Comparison of ENCODE assay signal across 1 cellular context in the genomic region with DNA sequence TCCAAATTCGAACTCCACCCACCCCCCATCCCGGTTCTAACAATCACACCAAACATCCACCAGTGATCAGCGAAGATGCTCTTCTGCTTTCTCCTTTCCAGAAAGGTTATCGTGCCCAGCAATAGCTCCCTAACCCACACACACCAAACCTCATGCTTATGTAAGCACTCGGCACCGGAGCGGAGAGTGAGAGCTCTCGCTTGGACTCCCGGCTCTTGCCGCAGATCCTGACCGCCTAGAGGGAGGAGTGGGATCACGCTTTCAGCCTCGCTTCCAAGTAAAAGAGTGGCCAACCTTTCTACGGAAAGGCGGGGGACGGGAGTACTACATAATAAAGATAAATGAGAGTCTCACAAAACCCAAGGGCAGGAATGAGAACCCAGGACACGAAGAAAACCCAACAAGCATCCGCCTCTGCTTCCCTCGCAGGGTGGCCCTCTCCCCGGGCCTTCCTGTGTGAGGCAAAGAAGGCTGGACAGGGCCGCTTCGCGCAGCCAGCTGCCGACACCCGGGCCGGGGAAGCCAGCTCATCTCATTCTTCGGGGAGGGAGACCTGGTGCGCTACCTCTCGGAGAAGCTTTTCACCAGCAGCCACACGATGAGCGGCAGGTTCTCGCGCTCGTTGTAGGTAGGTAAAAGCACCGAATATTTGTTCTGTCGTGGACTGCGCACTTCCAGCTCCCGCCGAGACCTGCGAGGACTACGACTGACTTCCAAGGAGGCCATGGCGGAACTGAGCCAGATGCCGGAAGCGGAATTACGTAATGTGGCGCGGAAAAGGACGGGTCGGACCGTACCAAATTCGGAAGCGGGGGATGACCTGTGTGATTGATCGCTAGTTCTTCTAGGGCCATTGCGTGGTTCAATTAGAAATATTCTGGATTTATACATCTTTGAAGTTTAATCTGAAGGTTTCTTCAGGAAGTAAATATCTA.
TF ChIP-seq lines count a peak whose summit lies in the region.

A gene (minus strand): TSS at position 735 of the 935 bp plus-strand sequence. CDS start 9 bp downstream, at position 726.

TF ChIP-seq in K562, 482 proteins besides CTCF, POLR2A, EP300 and RAD21 (continued from another document and continues in another):
- TF ChIP-seq MYC (IDR thresholded peaks at IDR 0.05; ENCODE audit: low read depth, low read length) (no peak), MYC (CRISPR knock-in tag; IDR thresholded peaks at IDR 0.05; ENCODE audit: borderline replicate concordance, low read depth) (no peak), GATA2 (CRISPR knock-in tag; IDR thresholded peaks at IDR 0.05) (no peak), ZNF134 (CRISPR knock-in tag; conservative IDR thresholded peaks at IDR 0.05) (no peak), SRF (CRISPR knock-in tag; IDR thresholded peaks at IDR 0.05) (no peak; a peak in 1 of 4 replicates), COPS2 (conservative IDR thresholded peaks at IDR 0.05) (no peak), ZNF785 (CRISPR knock-in tag; IDR thresholded peaks at IDR 0.05) (no peak), PHF20 (IDR thresholded peaks at IDR 0.05; ENCODE audit: partially characterized antibody) (peak; percentile 17), RB1 (IDR thresholded peaks at IDR 0.05; ENCODE audit: low read depth) (peak; percentile 71), PHB2 (IDR thresholded peaks at IDR 0.05; ENCODE audit: low read depth) (no peak), RBM14 (IDR thresholded peaks at IDR 0.05; ENCODE audit: borderline replicate concordance, insufficient read depth, low read depth, low read length) (no peak), GTF2A2 (tag; IDR thresholded peaks at IDR 0.05) (no peak), FOSL1 (tag; conservative IDR thresholded peaks at IDR 0.05) (no peak; the same call in 1 of the 2 replicates), YY1 (IDR thresholded peaks at IDR 0.05; ENCODE audit: borderline replicate concordance in 1 of 3, control insufficient read depth in 1 of 3, extremely low read depth in 1 of 3, insufficient read depth in 3 of 3, insufficient read length in 1 of 3, insufficient replicate concordance in 2 of 3, low read depth in 1 of 3, low read length in 2 of 3) (peak; percentile 48 to 92 (median 86)), PRMT5 (CRISPR knock-in tag; IDR thresholded peaks at IDR 0.05) (no peak), MAFG (tag; conservative IDR thresholded peaks at IDR 0.05) (no peak), POU5F1 (IDR thresholded peaks at IDR 0.05; ENCODE audit: borderline replicate concordance, low read depth, low read length, partially characterized antibody) (no peak), ZNF507 (tag; conservative IDR thresholded peaks at IDR 0.05) (no peak), HNRNPH1 (optimal IDR thresholded peaks at IDR 0.05; ENCODE audit: low read depth, low read length) (no peak), ZNF253 (CRISPR knock-in tag; conservative IDR thresholded peaks at IDR 0.05) (no peak), CBFA2T3 (IDR thresholded peaks at IDR 0.05) (no peak; the same call in 1 of the 2 replicates), ZNF146 (CRISPR knock-in tag; IDR thresholded peaks at IDR 0.05; ENCODE audit: unreplicated experiment) (no peak), PML (IDR thresholded peaks at IDR 0.05; ENCODE audit: low read length) (peak; percentile 87; the same call in 1 of the 2 replicates), RBM17 (IDR thresholded peaks at IDR 0.05; ENCODE audit: borderline replicate concordance, low read depth, low read length) (no peak), CCAR2 (IDR thresholded peaks at IDR 0.05; ENCODE audit: low read depth, low read length) (no peak), RUNX1 (IDR thresholded peaks at IDR 0.05; ENCODE audit: low read depth) (no peak), ZNF586 (CRISPR knock-in tag; conservative IDR thresholded peaks at IDR 0.05) (no peak), NELFE (IDR thresholded peaks at IDR 0.05; ENCODE audit: insufficient read depth, insufficient read length) (no peak), ZNF282 (CRISPR knock-in tag; IDR thresholded peaks at IDR 0.05) (no peak), NBN (IDR thresholded peaks at IDR 0.05; ENCODE audit: low read depth) (no peak), SP2 (IDR thresholded peaks at IDR 0.05; ENCODE audit: extremely low read depth, low read depth, low read length, poor library complexity, severe bottlenecking) (no peak), ILK (tag; IDR thresholded peaks at IDR 0.05; ENCODE audit: borderline replicate concordance, low read depth) (no peak), TEAD2 (tag; IDR thresholded peaks at IDR 0.05) (no peak)
- TF ChIP-seq, protein P1, sequence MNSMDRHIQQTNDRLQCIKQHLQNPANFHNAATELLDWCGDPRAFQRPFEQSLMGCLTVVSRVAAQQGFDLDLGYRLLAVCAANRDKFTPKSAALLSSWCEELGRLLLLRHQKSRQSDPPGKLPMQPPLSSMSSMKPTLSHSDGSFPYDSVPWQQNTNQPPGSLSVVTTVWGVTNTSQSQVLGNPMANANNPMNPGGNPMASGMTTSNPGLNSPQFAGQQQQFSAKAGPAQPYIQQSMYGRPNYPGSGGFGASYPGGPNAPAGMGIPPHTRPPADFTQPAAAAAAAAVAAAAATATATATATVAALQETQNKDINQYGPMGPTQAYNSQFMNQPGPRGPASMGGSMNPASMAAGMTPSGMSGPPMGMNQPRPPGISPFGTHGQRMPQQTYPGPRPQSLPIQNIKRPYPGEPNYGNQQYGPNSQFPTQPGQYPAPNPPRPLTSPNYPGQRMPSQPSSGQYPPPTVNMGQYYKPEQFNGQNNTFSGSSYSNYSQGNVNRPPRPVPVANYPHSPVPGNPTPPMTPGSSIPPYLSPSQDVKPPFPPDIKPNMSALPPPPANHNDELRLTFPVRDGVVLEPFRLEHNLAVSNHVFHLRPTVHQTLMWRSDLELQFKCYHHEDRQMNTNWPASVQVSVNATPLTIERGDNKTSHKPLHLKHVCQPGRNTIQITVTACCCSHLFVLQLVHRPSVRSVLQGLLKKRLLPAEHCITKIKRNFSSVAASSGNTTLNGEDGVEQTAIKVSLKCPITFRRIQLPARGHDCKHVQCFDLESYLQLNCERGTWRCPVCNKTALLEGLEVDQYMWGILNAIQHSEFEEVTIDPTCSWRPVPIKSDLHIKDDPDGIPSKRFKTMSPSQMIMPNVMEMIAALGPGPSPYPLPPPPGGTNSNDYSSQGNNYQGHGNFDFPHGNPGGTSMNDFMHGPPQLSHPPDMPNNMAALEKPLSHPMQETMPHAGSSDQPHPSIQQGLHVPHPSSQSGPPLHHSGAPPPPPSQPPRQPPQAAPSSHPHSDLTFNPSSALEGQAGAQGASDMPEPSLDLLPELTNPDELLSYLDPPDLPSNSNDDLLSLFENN (IDR thresholded peaks at IDR 0.05; ENCODE audit: low read depth in 2 of 2, low read length in 2 of 2) = 0 out of 4 replicates have a peak, but pooled peaks of 1 of the 2 experiments have one; percentile 17
- TF ChIP-seq, protein P2, sequence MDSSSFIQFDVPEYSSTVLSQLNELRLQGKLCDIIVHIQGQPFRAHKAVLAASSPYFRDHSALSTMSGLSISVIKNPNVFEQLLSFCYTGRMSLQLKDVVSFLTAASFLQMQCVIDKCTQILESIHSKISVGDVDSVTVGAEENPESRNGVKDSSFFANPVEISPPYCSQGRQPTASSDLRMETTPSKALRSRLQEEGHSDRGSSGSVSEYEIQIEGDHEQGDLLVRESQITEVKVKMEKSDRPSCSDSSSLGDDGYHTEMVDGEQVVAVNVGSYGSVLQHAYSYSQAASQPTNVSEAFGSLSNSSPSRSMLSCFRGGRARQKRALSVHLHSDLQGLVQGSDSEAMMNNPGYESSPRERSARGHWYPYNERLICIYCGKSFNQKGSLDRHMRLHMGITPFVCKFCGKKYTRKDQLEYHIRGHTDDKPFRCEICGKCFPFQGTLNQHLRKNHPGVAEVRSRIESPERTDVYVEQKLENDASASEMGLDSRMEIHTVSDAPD (CRISPR knock-in tag; IDR thresholded peaks at IDR 0.05) = no peak
- TF ChIP-seq, protein P3, sequence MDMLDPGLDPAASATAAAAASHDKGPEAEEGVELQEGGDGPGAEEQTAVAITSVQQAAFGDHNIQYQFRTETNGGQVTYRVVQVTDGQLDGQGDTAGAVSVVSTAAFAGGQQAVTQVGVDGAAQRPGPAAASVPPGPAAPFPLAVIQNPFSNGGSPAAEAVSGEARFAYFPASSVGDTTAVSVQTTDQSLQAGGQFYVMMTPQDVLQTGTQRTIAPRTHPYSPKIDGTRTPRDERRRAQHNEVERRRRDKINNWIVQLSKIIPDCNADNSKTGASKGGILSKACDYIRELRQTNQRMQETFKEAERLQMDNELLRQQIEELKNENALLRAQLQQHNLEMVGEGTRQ (CRISPR knock-in tag; IDR thresholded peaks at IDR 0.05) = no peak
- TF ChIP-seq, protein P4, sequence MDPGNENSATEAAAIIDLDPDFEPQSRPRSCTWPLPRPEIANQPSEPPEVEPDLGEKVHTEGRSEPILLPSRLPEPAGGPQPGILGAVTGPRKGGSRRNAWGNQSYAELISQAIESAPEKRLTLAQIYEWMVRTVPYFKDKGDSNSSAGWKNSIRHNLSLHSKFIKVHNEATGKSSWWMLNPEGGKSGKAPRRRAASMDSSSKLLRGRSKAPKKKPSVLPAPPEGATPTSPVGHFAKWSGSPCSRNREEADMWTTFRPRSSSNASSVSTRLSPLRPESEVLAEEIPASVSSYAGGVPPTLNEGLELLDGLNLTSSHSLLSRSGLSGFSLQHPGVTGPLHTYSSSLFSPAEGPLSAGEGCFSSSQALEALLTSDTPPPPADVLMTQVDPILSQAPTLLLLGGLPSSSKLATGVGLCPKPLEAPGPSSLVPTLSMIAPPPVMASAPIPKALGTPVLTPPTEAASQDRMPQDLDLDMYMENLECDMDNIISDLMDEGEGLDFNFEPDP (CRISPR knock-in tag; IDR thresholded peaks at IDR 0.05) = no peak
- TF ChIP-seq, protein P5, sequence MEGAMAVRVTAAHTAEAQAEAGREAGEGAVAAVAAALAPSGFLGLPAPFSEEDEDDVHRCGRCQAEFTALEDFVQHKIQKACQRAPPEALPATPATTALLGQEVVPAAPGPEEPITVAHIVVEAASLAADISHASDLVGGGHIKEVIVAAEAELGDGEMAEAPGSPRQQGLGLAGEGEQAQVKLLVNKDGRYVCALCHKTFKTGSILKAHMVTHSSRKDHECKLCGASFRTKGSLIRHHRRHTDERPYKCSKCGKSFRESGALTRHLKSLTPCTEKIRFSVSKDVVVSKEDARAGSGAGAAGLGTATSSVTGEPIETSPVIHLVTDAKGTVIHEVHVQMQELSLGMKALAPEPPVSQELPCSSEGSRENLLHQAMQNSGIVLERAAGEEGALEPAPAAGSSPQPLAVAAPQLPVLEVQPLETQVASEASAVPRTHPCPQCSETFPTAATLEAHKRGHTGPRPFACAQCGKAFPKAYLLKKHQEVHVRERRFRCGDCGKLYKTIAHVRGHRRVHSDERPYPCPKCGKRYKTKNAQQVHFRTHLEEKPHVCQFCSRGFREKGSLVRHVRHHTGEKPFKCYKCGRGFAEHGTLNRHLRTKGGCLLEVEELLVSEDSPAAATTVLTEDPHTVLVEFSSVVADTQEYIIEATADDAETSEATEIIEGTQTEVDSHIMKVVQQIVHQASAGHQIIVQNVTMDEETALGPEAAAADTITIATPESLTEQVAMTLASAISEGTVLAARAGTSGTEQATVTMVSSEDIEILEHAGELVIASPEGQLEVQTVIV (CRISPR knock-in tag; IDR thresholded peaks at IDR 0.05; ENCODE audit: borderline replicate concordance) = no peak
- TF ChIP-seq, protein P6, sequence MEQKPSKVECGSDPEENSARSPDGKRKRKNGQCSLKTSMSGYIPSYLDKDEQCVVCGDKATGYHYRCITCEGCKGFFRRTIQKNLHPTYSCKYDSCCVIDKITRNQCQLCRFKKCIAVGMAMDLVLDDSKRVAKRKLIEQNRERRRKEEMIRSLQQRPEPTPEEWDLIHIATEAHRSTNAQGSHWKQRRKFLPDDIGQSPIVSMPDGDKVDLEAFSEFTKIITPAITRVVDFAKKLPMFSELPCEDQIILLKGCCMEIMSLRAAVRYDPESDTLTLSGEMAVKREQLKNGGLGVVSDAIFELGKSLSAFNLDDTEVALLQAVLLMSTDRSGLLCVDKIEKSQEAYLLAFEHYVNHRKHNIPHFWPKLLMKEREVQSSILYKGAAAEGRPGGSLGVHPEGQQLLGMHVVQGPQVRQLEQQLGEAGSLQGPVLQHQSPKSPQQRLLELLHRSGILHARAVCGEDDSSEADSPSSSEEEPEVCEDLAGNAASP (IDR thresholded peaks at IDR 0.05) = no peak
- TF ChIP-seq, protein P7, sequence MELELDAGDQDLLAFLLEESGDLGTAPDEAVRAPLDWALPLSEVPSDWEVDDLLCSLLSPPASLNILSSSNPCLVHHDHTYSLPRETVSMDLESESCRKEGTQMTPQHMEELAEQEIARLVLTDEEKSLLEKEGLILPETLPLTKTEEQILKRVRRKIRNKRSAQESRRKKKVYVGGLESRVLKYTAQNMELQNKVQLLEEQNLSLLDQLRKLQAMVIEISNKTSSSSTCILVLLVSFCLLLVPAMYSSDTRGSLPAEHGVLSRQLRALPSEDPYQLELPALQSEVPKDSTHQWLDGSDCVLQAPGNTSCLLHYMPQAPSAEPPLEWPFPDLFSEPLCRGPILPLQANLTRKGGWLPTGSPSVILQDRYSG (tag; conservative IDR thresholded peaks at IDR 0.05; ENCODE audit: low read depth) = no peak
